8 cellular contexts compared by ENCODE assay signal in genomic region chr11:68312117-68312779, GRCh38. TPM values are rescaled to one million over a fixed set of nuclear protein-coding genes. Genes with fewer than 3 reads are reported as not detected.
A peak's percentile ranks its signal among the peaks of the same experiment; 100 is the strongest.
DNase-seq lines count a peak whose midpoint lies in the region; ATAC-seq lines count a peak whose summit lies in the region.

TSS of gene LRP5 (plus strand) at chr11:68312591. CDS start at chr11:68312715, 124 bp downstream.

- H3K9me3 Mint-ChIP-seq in activated naive CD8-positive, alpha-beta T cell (ENCODE audit: low read depth), result no peaks in the 10 kb centered on the region

- intact Hi-C loops in left ventricle myocardium superior (cut with micrococcal nuclease), result loop anchor here (5.0 kb wide), 1 partner anchor 70 kb away; no protein-coding TSS in a partner anchor

- no peaks in the 10 kb centered on the region for H3K27me3 Mint-ChIP-seq in activated naive CD8-positive, alpha-beta T cell

- peak within 1 kb of the TSS; percentile 68 for H3K27ac Mint-ChIP-seq in activated naive CD8-positive, alpha-beta T cell

- DNase-seq in NCI-H1417 (lab: John Stamatoyannopoulos, UW) (peak; percentile 2 to 72 (median 52)), NCI-H1417 treated with DMSO at 0.1 percent for 48 hours (lab: John Stamatoyannopoulos, UW) (no peak), HT-29 (ENCODE audit: low spot score) (no peak), left ventricle myocardium superior (peak; percentile 69), pulmonary artery endothelial cell (ENCODE audit: low read depth, low spot score) (no peak), AML-193 (lab: John Stamatoyannopoulos, UW) (no peak), SW 1271 (lab: John Stamatoyannopoulos, UW) (no peak)

- H3K4me3 Mint-ChIP-seq in activated naive CD8-positive, alpha-beta T cell, result peak within 1 kb of the TSS; percentile 88

- H3K4me1 Mint-ChIP-seq in activated naive CD8-positive, alpha-beta T cell (ENCODE audit: low read depth), result peaks cover 15% of the 10 kb centered on the region

- ATAC-seq in left ventricle myocardium superior, result peak; percentile 10

- no peaks in the 10 kb centered on the region for H3K36me3 Mint-ChIP-seq in activated naive CD8-positive, alpha-beta T cell

RNA-seq across cellular contexts. Expression of gene LRP5, which starts in this region (rescaled TPM):
- total RNA-seq in HT-29 (2014; rRNA removed; shearing (Covaris generic)), result 165 and 199 TPM in 2 replicates
- total RNA-seq in left ventricle myocardium superior (64.8 TPM), pulmonary artery endothelial cell (36.7 and 45.8 TPM in 2 replicates)

Comparison
In these comparisons a context has a peak if more than half of its experiments do, and no peak if none do; other contexts are left out.
1. DNase-seq: peak in NCI-H1417 (3 of 3) and left ventricle myocardium superior (single experiment); none in NCI-H1417 treated with DMSO at 0.1 percent for 48 hours (single experiment), HT-29 (single experiment), pulmonary artery endothelial cell (single experiment), AML-193 (0 of 2) and SW 1271 (0 of 2).